ENCODE assay signal across 8 cellular contexts in the genomic region with DNA sequence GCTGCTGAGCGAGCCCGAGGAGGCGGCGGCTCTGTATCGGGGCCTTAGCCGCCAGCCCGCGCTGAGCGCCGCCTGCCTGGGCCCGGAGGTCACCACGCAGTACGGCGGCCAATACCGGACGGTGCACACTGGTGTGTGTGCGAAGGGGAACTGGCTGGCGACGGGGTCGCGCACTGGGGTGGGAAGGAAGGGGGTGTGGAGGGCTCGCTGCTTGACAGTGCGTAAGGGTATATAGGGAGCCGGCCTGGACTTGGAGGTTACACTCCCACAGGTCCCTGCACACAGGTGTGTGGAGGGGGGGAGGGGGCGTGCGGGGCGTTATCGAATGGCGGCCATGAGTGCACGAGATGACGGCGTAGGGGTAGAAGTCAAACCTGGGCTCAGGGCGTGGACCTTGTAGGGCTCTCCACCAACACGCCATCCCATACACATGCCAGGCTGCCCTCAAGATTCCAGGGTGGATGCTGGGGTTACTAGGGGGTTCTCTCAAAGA. TPM values are rescaled to one million over a fixed set of nuclear protein-coding genes. Genes with fewer than 3 reads are reported as not detected.
A peak's percentile ranks its signal among the peaks of the same experiment; 100 is the strongest.
DNase-seq lines count a peak whose midpoint lies in the region; ATAC-seq and TF ChIP-seq lines count a peak whose summit lies in the region.

No MANE protein-coding gene starts in this region.

- ATAC-seq in GM21737 (IDR thresholded peaks at IDR 0.05; ENCODE audit: unreplicated experiment) = peak; percentile 16
- ATAC-seq in central memory CD8-positive, alpha-beta T cell (replicated peaks; ENCODE audit: extremely low read depth, poor library complexity, severe bottlenecking) = peak; percentile 2

- WGBS in urinary bladder = 7% methylated on average over 34 of the region's 34 CpGs

- DNase-seq in NB4 (ENCODE audit: low read depth) (no peak), MV-4-11 (lab: John Stamatoyannopoulos, UW) (no peak), HK-2 (ENCODE audit: unreplicated experiment) (no peak)
- DNase-seq in central memory CD8-positive, alpha-beta T cell (ENCODE audit: low spot score in 2 of 2) = no peak

- H3K4me3 ChIP-seq in NB4 (ENCODE audit: low read depth, low read length) (peak overlapping the region; percentile 90), mucosa of stomach (ENCODE audit: low read length) (peak overlapping the region; percentile 64), urinary bladder (ENCODE audit: low read depth, low read length) (peak overlapping the region; percentile 84)

- no peaks in the 10 kb centered on the region for H3K27me3 Mint-ChIP-seq in central memory CD8-positive, alpha-beta T cell

- peaks cover 1% of the 10 kb centered on the region for H3K27me3 ChIP-seq in mucosa of stomach (ENCODE audit: control insufficient read depth, insufficient read depth, low read length)

- H3K36me3 ChIP-seq in mucosa of stomach (ENCODE audit: control insufficient read depth, insufficient read depth, low read length) = peaks cover 18% of the 10 kb centered on the region
- peaks cover 2% of the 10 kb centered on the region for H3K36me3 ChIP-seq in urinary bladder (ENCODE audit: insufficient read depth)

- TF ChIP-seq CTCF in C4-2B (conservative IDR thresholded peaks at IDR 0.05) (no peak), NB4 (IDR thresholded peaks at IDR 0.05; ENCODE audit: low read depth, low read length) (no peak)

- peaks cover 8% of the 10 kb centered on the region for H3K36me3 Mint-ChIP-seq in central memory CD8-positive, alpha-beta T cell (ENCODE audit: insufficient read depth)

- H3K4me1 ChIP-seq in mucosa of stomach (ENCODE audit: control insufficient read depth, insufficient read depth, low read length) = peaks cover 13% of the 10 kb centered on the region
- no peaks in the 10 kb centered on the region for H3K4me1 ChIP-seq in urinary bladder (ENCODE audit: insufficient read depth)

- H3K27ac Mint-ChIP-seq in central memory CD8-positive, alpha-beta T cell (ENCODE audit: low read depth) = peak overlapping the region; percentile 91

- peaks cover 50% of the 10 kb centered on the region for H3K4me1 Mint-ChIP-seq in central memory CD8-positive, alpha-beta T cell

- peak overlapping the region; percentile 76 for H3K9ac ChIP-seq in mucosa of stomach (ENCODE audit: low read length)

- H3K9me3 Mint-ChIP-seq in central memory CD8-positive, alpha-beta T cell = no peaks in the 10 kb centered on the region

- H3K4me3 Mint-ChIP-seq in central memory CD8-positive, alpha-beta T cell = peak overlapping the region; percentile 89

- no peak for TF ChIP-seq POLR2A in NB4 (IDR thresholded peaks at IDR 0.05; ENCODE audit: extremely low read depth, insufficient read length)

- no peaks in the 10 kb centered on the region for H3K9me3 ChIP-seq in mucosa of stomach (ENCODE audit: control insufficient read depth, low read length)

- peak overlapping the region; percentile 97 for H3K27ac ChIP-seq in C4-2B
- H3K27ac ChIP-seq in urinary bladder (ENCODE audit: low read depth) = no peak overlapping the region

RNA-seq across cellular contexts. Expression of gene APEH, which starts 0.4 kb away (rescaled TPM):
- 51.4 TPM for total RNA-seq in urinary bladder
- polyA plus RNA-seq in urinary bladder = 73.4 TPM

RNA-seq across cellular contexts. Expression of gene MST1, which starts 14.7 kb away (rescaled TPM):
- 5.5 TPM for total RNA-seq in urinary bladder
- polyA plus RNA-seq in urinary bladder = 11.2 TPM

RNA-seq across cellular contexts. Expression of gene RNF123, which starts 14.8 kb away (rescaled TPM):
- total RNA-seq in urinary bladder = 15.9 TPM
- polyA plus RNA-seq in urinary bladder = 29.3 TPM

RNA-seq across cellular contexts. Expression of gene AMIGO3, which starts 44.9 kb away (rescaled TPM):
- not detected for total RNA-seq in urinary bladder
- polyA plus RNA-seq in urinary bladder = 1.1 TPM

RNA-seq across cellular contexts. Expression of gene GMPPB, which starts 49.2 kb away (rescaled TPM):
- total RNA-seq in urinary bladder = 11.3 TPM
- 17.9 TPM for polyA plus RNA-seq in urinary bladder
